ENCODE assay signal across 11 cellular contexts in the genomic region with DNA sequence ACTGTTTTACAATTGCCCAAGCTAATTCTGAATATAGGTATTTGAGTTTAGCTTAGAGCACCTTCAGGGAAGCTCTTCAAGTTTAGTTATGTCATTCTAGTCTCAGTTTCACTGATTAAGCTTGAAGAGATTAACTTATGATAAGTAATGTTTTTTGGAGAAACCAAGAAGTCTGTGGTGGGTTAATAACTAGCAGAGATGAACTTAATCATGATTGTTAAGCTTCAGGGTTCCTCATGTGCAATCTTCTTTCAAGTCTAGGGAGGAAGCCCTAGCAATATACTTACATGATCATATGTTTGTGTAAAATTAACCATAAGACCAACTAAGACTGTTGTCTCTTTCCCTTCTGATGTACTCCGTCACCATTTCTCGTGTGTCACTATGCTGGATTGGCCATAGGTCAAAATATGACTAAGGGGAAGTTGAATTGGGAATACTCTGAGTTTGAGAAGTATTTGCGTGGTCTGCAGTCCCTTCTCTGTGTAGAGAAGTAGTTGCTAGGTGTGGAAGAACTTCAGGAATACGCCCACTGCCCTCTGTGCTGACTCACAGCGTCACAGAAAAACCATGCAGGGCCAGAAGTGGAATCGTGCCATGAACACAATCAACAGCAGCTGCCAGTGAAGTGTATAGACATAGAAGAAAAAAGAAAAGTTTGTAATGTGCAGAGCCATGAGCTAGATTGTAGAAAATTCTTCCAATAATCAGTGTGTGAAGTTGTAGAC.
DNase-seq lines count a peak whose midpoint lies in the region; ATAC-seq and TF ChIP-seq lines count a peak whose summit lies in the region.
"Had no signal": no experiment of that assay in that cellular context is flagged by ENCODE, and none has a peak within 500 bp of the region (broad histone marks: within the 10 kb centered on the region; RNA-seq: fewer than 3 reads in every experiment).

No MANE protein-coding gene starts in this region.

- intact Hi-C loops in posterior cingulate gyrus (cut with DNase I): no loop called here

- no peak for TF ChIP-seq CTCF in GM13977 (IDR thresholded peaks at IDR 0.05; ENCODE audit: extremely low read depth, insufficient read depth, missing control alignments)

- no peaks in the 10 kb centered on the region for H3K36me3 Mint-ChIP-seq in stimulated activated naive B cell treated with anti-CD40 and anti-IgM and Interleukin-4, amounts not matched to agents 10 μg/mL and 1 μg/mL and 100 μg/mL, for 72 hours
- H3K36me3 Mint-ChIP-seq: activated naive CD8-positive, alpha-beta T cell treated with anti-CD3 and anti-CD28 coated beads for 36 hours had no signal

- peaks cover 4 to 7% of the 10 kb centered on the region in 2 donors for H3K27me3 Mint-ChIP-seq in stimulated activated naive B cell treated with anti-CD40 and anti-IgM and Interleukin-4, amounts not matched to agents 10 μg/mL and 1 μg/mL and 100 μg/mL, for 72 hours

- peak; percentile 46 for ATAC-seq in HG03460 (IDR thresholded peaks at IDR 0.05; ENCODE audit: unreplicated experiment)
- no peak for ATAC-seq in stimulated activated naive B cell treated with anti-CD40 and anti-IgM and Interleukin-4, amounts not matched to agents 10 μg/mL and 1 μg/mL and 100 μg/mL, for 72 hours (replicated peaks)

- H3K4me1 Mint-ChIP-seq in stimulated activated naive B cell treated with anti-CD40 and anti-IgM and Interleukin-4, amounts not matched to agents 10 μg/mL and 1 μg/mL and 100 μg/mL, for 72 hours: no peaks in the 10 kb centered on the region

- DNase-seq in GM13977 (ENCODE audit: low spot score): peak; percentile 3
- peak; percentile 43 for DNase-seq in dermis blood vessel endothelial cell
- peak in 6 of 10 donors; percentile 54 to 90 (median 76) for DNase-seq in posterior cingulate gyrus
- no peak for DNase-seq in stimulated activated CD4-positive, alpha-beta T cell treated with anti-CD3 and anti-CD28 coated beads, Interleukin-2, amount 100 ng/mL, for 24 hours
- no peak for DNase-seq in stimulated activated naive B cell treated with anti-CD40 and anti-IgM and Interleukin-4, amounts not matched to agents 10 μg/mL and 1 μg/mL and 100 μg/mL, for 72 hours
- DNase-seq in activated CD4-positive, alpha-beta T cell treated with anti-CD3 and anti-CD28 coated beads for 4 hours: no peak
- DNase-seq: activated naive CD8-positive, alpha-beta T cell treated with anti-CD3 and anti-CD28 coated beads for 36 hours; effector CD4-positive, alpha-beta T cell; midbrain; NCI-H1105 had no signal

- H3K4me3 Mint-ChIP-seq in stimulated activated naive B cell treated with anti-CD40 and anti-IgM and Interleukin-4, amounts not matched to agents 10 μg/mL and 1 μg/mL and 100 μg/mL, for 72 hours: no peak overlapping the region
- H3K4me3 Mint-ChIP-seq: activated naive CD8-positive, alpha-beta T cell treated with anti-CD3 and anti-CD28 coated beads for 36 hours had no signal

- H3K27ac Mint-ChIP-seq in stimulated activated naive B cell treated with anti-CD40 and anti-IgM and Interleukin-4, amounts not matched to agents 10 μg/mL and 1 μg/mL and 100 μg/mL, for 72 hours: no peak overlapping the region
- H3K27ac Mint-ChIP-seq: activated naive CD8-positive, alpha-beta T cell treated with anti-CD3 and anti-CD28 coated beads for 36 hours had no signal

- in situ Hi-C loops in GM13977 (cut with MboI; ENCODE audit: low pct_unique_long_range_greater_than_20kb, low sequenced_read_pairs, unreplicated experiment): loop anchor here (25.0 kb wide), 1 partner anchor 607 kb away; no protein-coding TSS in a partner anchor

- no peaks in the 10 kb centered on the region for H3K9me3 Mint-ChIP-seq in stimulated activated naive B cell treated with anti-CD40 and anti-IgM and Interleukin-4, amounts not matched to agents 10 μg/mL and 1 μg/mL and 100 μg/mL, for 72 hours

Comparison
In these comparisons a context has a peak if more than half of its experiments do, and no peak if none do; other contexts are left out.
1. DNase-seq: peak in GM13977 (single experiment), dermis blood vessel endothelial cell (single experiment) and posterior cingulate gyrus (6 of 10); none in stimulated activated CD4-positive, alpha-beta T cell treated with anti-CD3 and anti-CD28 coated beads, Interleukin-2, amount 100 ng/mL, for 24 hours (0 of 2), stimulated activated naive B cell treated with anti-CD40 and anti-IgM and Interleukin-4, amounts not matched to agents 10 μg/mL and 1 μg/mL and 100 μg/mL, for 72 hours (single experiment) and activated CD4-positive, alpha-beta T cell treated with anti-CD3 and anti-CD28 coated beads for 4 hours (0 of 2).